In genomic region chr12:54257332-54257731, GRCh38 we compare ENCODE assay signal across 15 cellular contexts. TPM values are rescaled to one million over a fixed set of nuclear protein-coding genes. Genes with fewer than 3 reads are reported as not detected.
A peak's percentile ranks its signal among the peaks of the same experiment; 100 is the strongest.
DNase-seq lines count a peak whose midpoint lies in the region; ATAC-seq and TF ChIP-seq lines count a peak whose summit lies in the region.
"Had no signal": no experiment of that assay in that cellular context is flagged by ENCODE, and none has a peak within 500 bp of the region (broad histone marks: within the 10 kb centered on the region; RNA-seq: fewer than 3 reads in every experiment).

No MANE protein-coding gene starts in this region.

- H3K79me2 ChIP-seq in GM23248 (ENCODE audit: insufficient read depth), result peaks cover 76% of the 10 kb centered on the region
- H3K79me2 ChIP-seq in parathyroid adenoma, result peaks cover 30% of the 10 kb centered on the region

- H3K27ac ChIP-seq in GM23248 (peak overlapping the region; percentile 93), RWPE2 (ENCODE audit: poor library complexity, severe bottlenecking) (peak overlapping the region; percentile 90), parathyroid adenoma (peak overlapping the region; percentile 13), colonic mucosa (no peak overlapping the region)
- H3K27ac ChIP-seq: Peyer's patch had no signal

- H3K36me3 Mint-ChIP-seq in endothelial cell (ENCODE audit: low read depth, unreplicated experiment), result peaks cover 9% of the 10 kb centered on the region

- H3K4me3 Mint-ChIP-seq in endothelial cell (ENCODE audit: unreplicated experiment), result no peak overlapping the region
- H3K4me3 Mint-ChIP-seq: activated CD4-positive, alpha-beta memory T cell treated with anti-CD3 and anti-CD28 coated beads for 36 hours; CD8-positive, alpha-beta T cell; immature natural killer cell; stimulated activated naive CD8-positive, alpha-beta T cell treated with anti-CD3 and anti-CD28 coated beads, Interleukin-15, amount 100 ng/mL, for 72 hours had no signal

- H2AFZ ChIP-seq in GM23248 (no peak overlapping the region), parathyroid adenoma (no peak overlapping the region)

- H3K9me3 ChIP-seq in GM23248 (ENCODE audit: low read depth) (no peaks in the 10 kb centered on the region), RWPE2 (ENCODE audit: severe bottlenecking) (no peaks in the 10 kb centered on the region), parathyroid adenoma (ENCODE audit: control insufficient read depth, low read length) (no peaks in the 10 kb centered on the region), colonic mucosa (no peaks in the 10 kb centered on the region)
- H3K9me3 ChIP-seq: Peyer's patch had no signal

- H3K27me3 ChIP-seq in GM23248 (replicated peaks; ENCODE audit: insufficient read depth) (no peaks in the 10 kb centered on the region), RWPE2 (ENCODE audit: insufficient read depth, poor library complexity, severe bottlenecking) (no peaks in the 10 kb centered on the region), parathyroid adenoma (ENCODE audit: control insufficient read depth, insufficient read depth, low read length) (no peaks in the 10 kb centered on the region), colonic mucosa (no peaks in the 10 kb centered on the region)
- H3K27me3 ChIP-seq: Peyer's patch had no signal

- H3K4me1 ChIP-seq in GM23248 (ENCODE audit: insufficient read depth) (peaks cover 57% of the 10 kb centered on the region), RWPE2 (ENCODE audit: insufficient read depth, poor library complexity, severe bottlenecking) (peaks cover 40% of the 10 kb centered on the region), parathyroid adenoma (peaks cover 33% of the 10 kb centered on the region), colonic mucosa (no peaks in the 10 kb centered on the region)

- H4K20me1 ChIP-seq in GM23248 (ENCODE audit: insufficient read depth), result no peaks in the 10 kb centered on the region

- intact Hi-C loops in colonic mucosa (cut with DNase I), result no loop called here

- WGBS in GM23248 (ENCODE audit: low coverage in 1 of 2, low lambda C conversion rate in 2 of 2, missing lambda C conversion rate in 2 of 2), 2 experiments, result 97 to 98% methylated on average over 8 of the region's 8 CpGs

- peaks cover 59% of the 10 kb centered on the region for H3F3A ChIP-seq in GM23248 (ENCODE audit: insufficient read depth)

- no peak for DNase-seq in GM23248
- DNase-seq in RWPE2 (ENCODE audit: low spot score), result no peak
- DNase-seq in endothelial cell (ENCODE audit: low spot score), result no peak
- no peak for DNase-seq in colonic mucosa
- DNase-seq: activated CD4-positive, alpha-beta memory T cell treated with anti-CD3 and anti-CD28 coated beads for 36 hours; CD8-positive, alpha-beta T cell; immature natural killer cell; NCI-H1048; Peyer's patch; stimulated activated naive CD8-positive, alpha-beta T cell treated with anti-CD3 and anti-CD28 coated beads, Interleukin-15, amount 100 ng/mL, for 72 hours; T-helper 9 cell had no signal

- ATAC-seq in RWPE2 (ENCODE audit: low read depth) (no peak), HG02588 (IDR thresholded peaks at IDR 0.05; ENCODE audit: unreplicated experiment) (no peak), GM19395 (IDR thresholded peaks at IDR 0.05; ENCODE audit: unreplicated experiment) (no peak), HG02571 (IDR thresholded peaks at IDR 0.05; ENCODE audit: unreplicated experiment) (no peak)
- ATAC-seq: CD8-positive, alpha-beta T cell; stimulated activated naive CD8-positive, alpha-beta T cell treated with anti-CD3 and anti-CD28 coated beads, Interleukin-15, amount 100 ng/mL, for 72 hours had no signal

- H3K9me3 Mint-ChIP-seq in endothelial cell (ENCODE audit: unreplicated experiment), result no peaks in the 10 kb centered on the region
- H3K9me3 Mint-ChIP-seq: activated CD4-positive, alpha-beta memory T cell treated with anti-CD3 and anti-CD28 coated beads for 36 hours; CD8-positive, alpha-beta T cell; immature natural killer cell; stimulated activated naive CD8-positive, alpha-beta T cell treated with anti-CD3 and anti-CD28 coated beads, Interleukin-15, amount 100 ng/mL, for 72 hours had no signal

- in situ Hi-C loops in GM23248 (cut with MboI), result no loop called here

- TF ChIP-seq CTCF in RWPE2 (IDR thresholded peaks at IDR 0.05; ENCODE audit: poor library complexity, severe bottlenecking), result no peak
- TF ChIP-seq CTCF in endothelial cell (IDR thresholded peaks at IDR 0.05; ENCODE audit: unreplicated experiment), result no peak
- TF ChIP-seq CTCF in parathyroid adenoma (IDR thresholded peaks at IDR 0.05), result no peak
- no peak for TF ChIP-seq CTCF in colonic mucosa (IDR thresholded peaks at IDR 0.05)

- H3K4me3 ChIP-seq in GM23248 (peak overlapping the region; percentile 54; the same call in 1 of the 2 replicates), RWPE2 (ENCODE audit: severe bottlenecking) (no peak overlapping the region), parathyroid adenoma (ENCODE audit: low read depth, low read length) (no peak overlapping the region), colonic mucosa (no peak overlapping the region)
- H3K4me3 ChIP-seq: Peyer's patch had no signal

- peak overlapping the region; percentile 99 for H3K27ac Mint-ChIP-seq in endothelial cell (ENCODE audit: unreplicated experiment)
- H3K27ac Mint-ChIP-seq: activated CD4-positive, alpha-beta memory T cell treated with anti-CD3 and anti-CD28 coated beads for 36 hours; CD8-positive, alpha-beta T cell; stimulated activated naive CD8-positive, alpha-beta T cell treated with anti-CD3 and anti-CD28 coated beads, Interleukin-15, amount 100 ng/mL, for 72 hours had no signal

- H3K4me2 ChIP-seq in GM23248 (ENCODE audit: unreplicated experiment), result no peak overlapping the region
- no peak overlapping the region for H3K4me2 ChIP-seq in parathyroid adenoma (ENCODE audit: low read length)

- H3K4me1 Mint-ChIP-seq in endothelial cell (ENCODE audit: unreplicated experiment), result peaks cover 31% of the 10 kb centered on the region

- H3K9ac ChIP-seq in GM23248, result 0 out of 2 replicates have a peak overlapping the region, but pooled peaks have one; percentile 78
- no peak overlapping the region for H3K9ac ChIP-seq in parathyroid adenoma
- H3K9ac ChIP-seq in colonic mucosa (ENCODE audit: low read depth in 2 of 2, low read length in 2 of 2), result no peak overlapping the region

- no peaks in the 10 kb centered on the region for H3K27me3 Mint-ChIP-seq in endothelial cell (ENCODE audit: unreplicated experiment)
- H3K27me3 Mint-ChIP-seq: activated CD4-positive, alpha-beta memory T cell treated with anti-CD3 and anti-CD28 coated beads for 36 hours; stimulated activated naive CD8-positive, alpha-beta T cell treated with anti-CD3 and anti-CD28 coated beads, Interleukin-15, amount 100 ng/mL, for 72 hours had no signal

- H3K9me2 ChIP-seq in GM23248 (ENCODE audit: insufficient read depth), result no peaks in the 10 kb centered on the region

- H3K36me3 ChIP-seq in GM23248 (ENCODE audit: low read depth) (peaks cover 12% of the 10 kb centered on the region), RWPE2 (ENCODE audit: low read depth) (peaks cover 59% of the 10 kb centered on the region), parathyroid adenoma (ENCODE audit: control insufficient read depth, insufficient read depth, low read length) (no peaks in the 10 kb centered on the region), colonic mucosa (no peaks in the 10 kb centered on the region)

RNA-seq across cellular contexts. Expression of gene CBX5, which starts 22.6 kb away (rescaled TPM):
- 36.7 and 37.6 TPM in 2 replicates for total RNA-seq in GM23248 (2014; rRNA removed; shearing (Covaris generic))
- 29.6 TPM in 2 replicates for polyA plus RNA-seq in GM23248 (2016; fragmentation: Nextera tagmentation; extraction: Ambion mirVana)
- 173 TPM for total RNA-seq in endothelial cell (ENCODE audit: unreplicated experiment)
- 10 to 100 TPM; 49.3 to 77.5 TPM for total RNA-seq in colonic mucosa

RNA-seq across cellular contexts. Expression of gene HNRNPA1, which starts 23.2 kb away (rescaled TPM):
- 217 and 226 TPM in 2 replicates for total RNA-seq in GM23248 (2014; rRNA removed; shearing (Covaris generic))
- polyA plus RNA-seq in GM23248 (2016; fragmentation: Nextera tagmentation; extraction: Ambion mirVana), result 346 and 351 TPM in 2 replicates
- total RNA-seq in endothelial cell (ENCODE audit: unreplicated experiment), result 1,804 TPM
- 1,000 to 10,000 TPM in 1 of 2 donors, 100 to 1,000 TPM in 1; 716 to 1,090 TPM for total RNA-seq in colonic mucosa

RNA-seq across cellular contexts. Expression of gene NFE2, which starts 43.5 kb away (rescaled TPM):
- not detected in 2 replicates for total RNA-seq in GM23248 (2014; rRNA removed; shearing (Covaris generic))
- 0.46 TPM in 1 of 2 replicates, not detected in the other for polyA plus RNA-seq in GM23248 (2016; fragmentation: Nextera tagmentation; extraction: Ambion mirVana)
- total RNA-seq in endothelial cell (ENCODE audit: unreplicated experiment), result 0.49 TPM
- total RNA-seq in colonic mucosa, result under 1 TPM in 1 of 2 donors, not detected in 1; 0.30 TPM
- total RNA-seq: activated CD4-positive, alpha-beta memory T cell treated with anti-CD3 and anti-CD28 coated beads for 36 hours; CD8-positive, alpha-beta T cell; Peyer's patch had no signal
